ENCODE assay signal across 12 cellular contexts in the genomic region with DNA sequence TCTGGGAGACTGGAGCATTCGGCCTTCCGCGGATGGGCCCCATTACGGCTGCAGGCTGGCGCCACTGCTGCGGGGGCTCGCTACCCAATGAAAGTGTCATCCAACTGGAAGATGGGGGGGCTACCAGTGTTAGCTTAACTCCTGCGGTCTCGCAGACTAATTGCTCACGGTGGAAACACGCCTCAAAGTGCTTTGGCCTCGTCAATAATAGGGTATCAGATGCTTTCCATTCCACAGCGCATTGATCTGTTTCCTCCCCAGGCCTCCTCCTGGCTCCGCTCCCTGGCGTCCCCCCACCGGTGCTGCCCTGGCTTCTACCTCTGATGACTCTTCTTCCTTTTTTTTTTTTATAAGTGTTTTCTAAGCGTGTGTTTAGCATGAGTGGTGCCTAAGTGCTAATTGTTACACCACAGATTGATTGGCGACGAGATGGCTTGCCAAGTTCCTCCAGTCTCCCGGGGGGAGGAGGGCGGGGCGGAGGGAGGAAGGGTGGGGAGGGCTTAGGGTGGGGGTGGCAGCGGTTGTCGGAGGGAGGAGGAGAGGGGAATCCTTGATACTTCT.
A peak's percentile ranks its signal among the peaks of the same experiment; 100 is the strongest.
DNase-seq lines count a peak whose midpoint lies in the region; ATAC-seq and TF ChIP-seq lines count a peak whose summit lies in the region.
"Had no signal": no experiment of that assay in that cellular context is flagged by ENCODE, and none has a peak within 500 bp of the region (broad histone marks: within the 10 kb centered on the region; RNA-seq: fewer than 3 reads in every experiment).

No MANE protein-coding gene starts in this region.

- ATAC-seq in HG03280 (IDR thresholded peaks at IDR 0.05; ENCODE audit: unreplicated experiment), result no peak
- ATAC-seq: right lobe of liver had no signal

- no peak for TF ChIP-seq CTCF in fibroblast of mammary gland (conservative IDR thresholded peaks at IDR 0.05; ENCODE audit: control insufficient read depth, insufficient read depth, low read depth, low read length)

- H3K4me3 ChIP-seq in fibroblast of mammary gland (ENCODE audit: control insufficient read depth, low read depth, low read length), result no peak overlapping the region
- H3K4me3 ChIP-seq: right lobe of liver had no signal

- DNase-seq in DMS153 treated with DMSO at 0.1 percent for 48 hours (lab: John Stamatoyannopoulos, UW; ENCODE audit: unreplicated experiment), result peak; percentile 58
- DNase-seq in NCI-H2227 treated with DMSO at 0.1 percent for 48 hours (lab: John Stamatoyannopoulos, UW), result peak; percentile 38
- peak; percentile 32 for DNase-seq in fibroblast of mammary gland (ENCODE audit: low read depth)
- peak; percentile 5 for DNase-seq in renal cortical epithelial cell (ENCODE audit: low read depth)
- DNase-seq in 8988T, result no peak
- no peak for DNase-seq in OCI-M1 (lab: John Stamatoyannopoulos, UW)
- DNase-seq in occipital lobe (lab: John Stamatoyannopoulos, UW), result no peak
- DNase-seq: activated T-cell treated with anti-CD3 and anti-CD28 coated beads, Interleukin-2, amount 50 U/mL, for 48 hours; CD4-positive, alpha-beta memory T cell; right lobe of liver; stimulated activated naive CD4-positive, alpha-beta T cell had no signal

Comparison
In these comparisons a context has a peak if more than half of its experiments do, and no peak if none do; other contexts are left out.
1. DNase-seq: peak in DMS153 treated with DMSO at 0.1 percent for 48 hours (single experiment), NCI-H2227 treated with DMSO at 0.1 percent for 48 hours (single experiment), fibroblast of mammary gland (single experiment) and renal cortical epithelial cell (single experiment); none in 8988T (single experiment), OCI-M1 (single experiment) and occipital lobe (single experiment).